Comparison of ENCODE assay signal across 8 cellular contexts in the genomic region with DNA sequence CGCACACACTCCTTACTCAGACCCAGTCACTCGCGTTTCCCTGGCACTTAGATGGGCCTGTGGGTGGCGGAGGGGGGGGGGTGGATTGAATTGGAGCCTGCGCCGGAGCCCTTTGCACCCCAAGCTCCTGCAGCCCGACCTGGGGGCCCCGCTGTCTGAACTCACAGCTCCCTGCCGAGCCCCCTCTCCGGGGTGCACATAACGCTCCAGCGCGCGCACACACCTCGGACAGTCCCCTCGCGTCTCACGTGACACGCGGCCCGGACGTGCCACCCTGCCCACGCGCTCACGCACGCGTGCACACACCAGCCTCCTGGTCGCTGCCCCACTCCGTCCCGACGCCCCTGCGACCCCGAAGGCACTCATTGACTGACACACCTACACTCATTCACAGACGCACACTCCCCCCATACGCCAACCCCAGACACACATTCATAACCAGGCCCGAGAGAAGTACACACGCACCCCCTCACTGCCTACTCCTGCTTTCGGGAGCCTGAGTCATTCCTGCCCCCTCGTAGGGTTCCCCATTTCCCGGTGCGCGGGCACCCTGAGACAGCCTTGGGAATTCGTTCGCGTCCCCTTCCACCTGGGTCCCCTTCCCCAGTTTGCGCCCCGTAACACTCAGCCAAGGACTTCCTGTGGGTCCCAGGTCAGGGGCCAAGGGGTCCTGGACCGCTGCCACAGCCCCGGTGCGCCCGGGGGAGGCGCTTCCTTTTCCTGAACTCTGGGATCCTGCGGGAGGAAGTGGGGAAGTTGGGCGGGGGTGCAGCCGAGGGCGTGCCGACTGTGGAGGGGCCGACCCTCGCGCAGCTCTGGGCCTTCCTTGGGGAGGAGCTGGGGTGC. TPM values are rescaled to one million over a fixed set of nuclear protein-coding genes. Genes with fewer than 3 reads are reported as not detected.
DNase-seq lines count a peak whose midpoint lies in the region; ATAC-seq and TF ChIP-seq lines count a peak whose summit lies in the region.

No MANE protein-coding gene starts in this region.

- DNase-seq in GF-D8 (lab: John Stamatoyannopoulos, UW) (peak; percentile 73), PC-3 (peak; percentile 50), cardiac muscle cell (ENCODE audit: low read depth in 1 of 2, low spot score in 1 of 2) (peak; percentile 56 to 71), ovary (peak; percentile 66 to 81 (median 78)), NCI-H1930 (lab: John Stamatoyannopoulos, UW) (no peak)

- intact Hi-C loops in PC-3 (cut with micrococcal nuclease) (no loop called here), ovary (cut with DNase I) (no loop called here)

- TF ChIP-seq POLR2A in ovary (IDR thresholded peaks at IDR 0.05), result no peak

- POLR2A ChIA-PET in PC-3 (lab: Charles Lee; ENCODE audit: unreplicated experiment), result no interaction called here

- CTCF ChIA-PET in PC-3 (lab: Charles Lee), result interaction anchor here (0.6 kb wide), 1 partner anchor 38 kb away, joined by 7 read pairs; the partner anchor contains the start of gene TBX21

- no peak overlapping the region for H3K27ac ChIP-seq in PC-3 (ENCODE audit: low read length)
- peak overlapping the region; percentile 95 for H3K27ac ChIP-seq in cardiac muscle cell
- peak overlapping the region; percentile 92 to 94 for H3K27ac ChIP-seq in ovary

- H2AFZ ChIP-seq in PC-3 (ENCODE audit: low read length), result peak overlapping the region; percentile 89

- H3K36me3 ChIP-seq in PC-3 (ENCODE audit: low read depth, low read length) (no peaks in the 10 kb centered on the region), cardiac muscle cell (peaks cover 7% of the 10 kb centered on the region), ovary (no peaks in the 10 kb centered on the region)

- H3K4me1 Mint-ChIP-seq in activated naive CD8-positive, alpha-beta T cell (ENCODE audit: low read depth), result peaks cover 57% of the 10 kb centered on the region

- peaks cover 4% of the 10 kb centered on the region for H3K36me3 Mint-ChIP-seq in activated naive CD8-positive, alpha-beta T cell

- H3K4me2 ChIP-seq in PC-3 (ENCODE audit: low read length), result peak overlapping the region; percentile 86

- H3K79me2 ChIP-seq in PC-3 (ENCODE audit: low read length), result no peaks in the 10 kb centered on the region

- no peaks in the 10 kb centered on the region for H3K9me3 Mint-ChIP-seq in activated naive CD8-positive, alpha-beta T cell (ENCODE audit: low read depth)

- H4K20me1 ChIP-seq in PC-3 (ENCODE audit: low read length), result no peaks in the 10 kb centered on the region

- TF ChIP-seq EP300 in ovary (IDR thresholded peaks at IDR 0.05), result no peak

- H3K4me3 ChIP-seq in PC-3 (ENCODE audit: low read length) (peak overlapping the region; percentile 83), cardiac muscle cell (peak overlapping the region; percentile 55), ovary (peak overlapping the region; percentile 58)

- H3K27me3 Mint-ChIP-seq in activated naive CD8-positive, alpha-beta T cell, result no peaks in the 10 kb centered on the region

- H3K27me3 ChIP-seq in PC-3 (ENCODE audit: low read length) (no peaks in the 10 kb centered on the region), cardiac muscle cell (no peaks in the 10 kb centered on the region), ovary (no peaks in the 10 kb centered on the region)

- H3K9me3 ChIP-seq in PC-3 (ENCODE audit: low read length) (no peaks in the 10 kb centered on the region), cardiac muscle cell (ENCODE audit: low read depth) (no peaks in the 10 kb centered on the region), ovary (no peaks in the 10 kb centered on the region)

- ATAC-seq in PC-3 (peak; percentile 68), GM21423 (IDR thresholded peaks at IDR 0.05; ENCODE audit: unreplicated experiment) (no peak), HG03135 (IDR thresholded peaks at IDR 0.05; ENCODE audit: unreplicated experiment) (no peak)

- H3K9ac ChIP-seq in PC-3 (ENCODE audit: low read length), result peak overlapping the region; percentile 52

- H3K27ac Mint-ChIP-seq in activated naive CD8-positive, alpha-beta T cell, result peak overlapping the region; percentile 91

- TSS peak; percentile 28 for BruUV-seq in PC-3 (replicated peaks; lab: Mats Ljungman, UMichigan)

- no peak for TF ChIP-seq CTCF in PC-3 (conservative IDR thresholded peaks at IDR 0.05; ENCODE audit: low read depth, low read length)
- no peak for TF ChIP-seq CTCF in cardiac muscle cell (IDR thresholded peaks at IDR 0.05; ENCODE audit: low read depth, low read length)
- TF ChIP-seq CTCF in ovary (IDR thresholded peaks at IDR 0.05), result no peak

- H3K4me1 ChIP-seq in PC-3 (ENCODE audit: insufficient read depth, low read length) (peaks cover 15% of the 10 kb centered on the region; the same call in 1 of the 2 replicates), cardiac muscle cell (ENCODE audit: low read depth) (peaks cover 22% of the 10 kb centered on the region), ovary (ENCODE audit: insufficient read depth) (no peaks in the 10 kb centered on the region)

- H3K9me2 ChIP-seq in PC-3 (replicated peaks; ENCODE audit: low read length), result no peaks in the 10 kb centered on the region

- H3K4me3 Mint-ChIP-seq in activated naive CD8-positive, alpha-beta T cell, result peak overlapping the region; percentile 88

- WGBS in ovary, 3 donors, result 0 to 3% (median 1%) methylated on average over 56 to 60 of the region's 60 CpGs

- H3F3A ChIP-seq in PC-3 (ENCODE audit: low read length, unreplicated experiment), result no peaks in the 10 kb centered on the region

RNA-seq across cellular contexts. Expression of gene TBKBP1, which starts 1.1 kb away (rescaled TPM):
- 9.0 and 12.8 TPM in 2 replicates for total RNA-seq in PC-3 (2014; rRNA removed)
- 112 and 143 TPM in 2 replicates for total RNA-seq in cardiac muscle cell
- polyA plus RNA-seq in cardiac muscle cell, result 22.6 and 30.2 TPM in 2 replicates
- total RNA-seq in ovary, result 10 to 100 TPM in 5 of 7 donors, 1 to 10 TPM in 2; 6.0 to 28.8 (median 22.8) TPM
- 10 to 100 TPM; 10.4 to 24.0 TPM for polyA plus RNA-seq in ovary

RNA-seq across cellular contexts. Expression of gene TBX21, which starts 38.0 kb away (rescaled TPM):
- total RNA-seq in PC-3 (2014; rRNA removed), result not detected in 2 replicates
- total RNA-seq in cardiac muscle cell, result 1.0 and 2.9 TPM in 2 replicates
- 0.12 and 1.5 TPM in 2 replicates for polyA plus RNA-seq in cardiac muscle cell
- total RNA-seq in ovary, result 1 to 10 TPM in 1 of 7 donors, under 1 TPM in 5, not detected in 1; 0.20 to 1.4 (median 0.33) TPM
- under 1 TPM; 0.12 to 0.70 TPM for polyA plus RNA-seq in ovary

RNA-seq across cellular contexts. Expression of gene KPNB1, which starts 45.3 kb away (rescaled TPM):
- total RNA-seq in PC-3 (2014; rRNA removed), result 390 and 437 TPM in 2 replicates
- total RNA-seq in cardiac muscle cell, result 218 and 318 TPM in 2 replicates
- 97.9 and 125 TPM in 2 replicates for polyA plus RNA-seq in cardiac muscle cell
- 100 to 1,000 TPM; 119 to 346 (median 256) TPM for total RNA-seq in ovary
- polyA plus RNA-seq in ovary, result 100 to 1,000 TPM in 1 of 2 donors, 10 to 100 TPM in 1; 63.4 to 236 TPM

Comparison
In these comparisons a context has a peak if more than half of its experiments do, and no peak if none do; other contexts are left out.
1. DNase-seq: peak in GF-D8 (single experiment), PC-3 (single experiment), cardiac muscle cell (2 of 2) and ovary (5 of 5); none in NCI-H1930 (0 of 2).
2. Peak in every context shown above with its lines, with median percentiles within 50 percentile points of each other: H3K4me3 ChIP-seq.